In the genomic region with DNA sequence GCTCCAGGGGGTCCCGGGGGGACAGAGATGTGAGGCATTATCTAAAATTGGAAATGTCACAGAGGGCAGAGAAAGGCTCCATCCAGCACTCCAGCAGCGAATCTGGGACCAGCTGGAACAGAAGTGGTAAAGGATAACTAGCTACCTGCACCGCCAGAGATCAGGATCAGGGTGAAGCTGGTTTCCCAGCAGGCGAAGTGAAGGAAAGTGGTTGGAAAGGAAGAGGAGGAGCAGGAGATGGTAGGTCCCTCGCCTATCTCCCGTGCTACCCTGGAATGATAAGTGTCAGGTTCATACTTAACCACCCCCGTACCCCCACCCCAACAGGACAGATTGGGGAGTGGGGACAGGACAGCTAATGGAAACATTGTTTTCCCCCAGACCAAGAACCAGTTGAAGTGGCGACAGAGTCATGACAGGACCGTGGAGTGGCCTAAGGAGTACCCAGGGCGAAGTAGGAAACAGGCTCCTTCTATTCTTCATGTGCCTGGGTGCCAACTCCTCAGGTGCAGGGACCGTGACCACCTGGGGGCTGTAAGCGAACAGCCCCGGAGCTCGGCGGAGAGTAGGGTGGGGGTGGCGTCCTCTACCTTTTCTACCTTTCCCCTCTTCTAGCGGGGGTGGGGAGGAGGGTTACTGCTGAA, we compare ENCODE assay signal across 8 cellular contexts. TPM values are rescaled to one million over a fixed set of nuclear protein-coding genes. Genes with fewer than 3 reads are reported as not detected.
A peak's percentile ranks its signal among the peaks of the same experiment; 100 is the strongest.
DNase-seq lines count a peak whose midpoint lies in the region; ATAC-seq, FAIRE-seq and TF ChIP-seq lines count a peak whose summit lies in the region.

No MANE protein-coding gene starts in this region.

- H3K27me3 ChIP-seq in GM12878 (replicated peaks in 1 of 2; ENCODE audit: control insufficient read depth in 2 of 2, insufficient read depth in 2 of 2, low read length in 1 of 2) (no peaks in the 10 kb centered on the region), right lobe of liver (no peaks in the 10 kb centered on the region)

- no peak for TF ChIP-seq EP300 in GM12878 (IDR thresholded peaks at IDR 0.05; ENCODE audit: borderline replicate concordance in 1 of 2, control insufficient read depth in 1 of 2, low read depth in 2 of 2, low read length in 2 of 2)

- no peak for TF ChIP-seq CTCF in GM12878 (IDR thresholded peaks at IDR 0.05 in 2 of 3, conservative IDR thresholded peaks at IDR 0.05 in 1 of 3; ENCODE audit: control insufficient read depth in 2 of 3, extremely low read depth in 1 of 3, insufficient read depth in 1 of 3, low read depth in 3 of 3, low read length in 3 of 3)
- no peak for TF ChIP-seq CTCF in right lobe of liver (IDR thresholded peaks at IDR 0.05)
- TF ChIP-seq CTCF in type B pancreatic cell (conservative IDR thresholded peaks at IDR 0.05): no peak

- peak overlapping the region; percentile 87 for H3K27ac ChIP-seq in GM12878 (ENCODE audit: control insufficient read depth, insufficient read depth)
- peak overlapping the region; percentile 71 to 86 (median 80) for H3K27ac ChIP-seq in right lobe of liver

- SMC1A ChIA-PET in GM12878 (lab: Charles Lee; ENCODE audit: uncharacterized antibody, unreplicated experiment): interaction anchor here (0.9 to 1.9 kb wide), 5 partner anchors 11 to 208 kb away, joined by 3 to 10 read pairs (median 4); a partner anchor contains a TSS

- FAIRE-seq in GM12878 (lab: Jason Lieb, UNC): no peak

- no peak for DNase-seq in Right ventricle myocardium superior
- no peak for DNase-seq in left ventricle myocardium superior
- no peak for DNase-seq in GM12878 (ENCODE audit: low read depth, low spot score)
- DNase-seq in right lobe of liver: no peak
- no peak for DNase-seq in type B pancreatic cell (ENCODE audit: extremely low spot score, unreplicated experiment)
- no peak for DNase-seq in COR-L47 (lab: John Stamatoyannopoulos, UW)
- no peak for DNase-seq in GDM1 (lab: John Stamatoyannopoulos, UW)
- DNase-seq in islet precursor cell: no peak

- H3K36me3 ChIP-seq in GM12878 (ENCODE audit: control insufficient read depth in 2 of 2, insufficient read depth in 2 of 2, low read length in 1 of 2): peaks cover 7 to 30% of the 10 kb centered on the region in 2 experiments
- H3K36me3 ChIP-seq in right lobe of liver: peaks cover 0 to 27% (median 10%) of the 10 kb centered on the region in 4 donors

- POLR2A ChIA-PET in GM12878 (lab: Charles Lee): interaction anchor here (0.6 to 1.9 kb wide), 4 partner anchors 10 to 546 kb away, joined by 7 to 14 read pairs (median 8); a partner anchor contains a TSS

- H2AFZ ChIP-seq in GM12878 (ENCODE audit: control insufficient read depth, low read depth, low read length): no peak overlapping the region

- H3K9me3 ChIP-seq in GM12878 (replicated peaks; ENCODE audit: control insufficient read depth, insufficient read depth, low read length): no peaks in the 10 kb centered on the region
- H3K9me3 ChIP-seq in right lobe of liver: no peaks in the 10 kb centered on the region

- in situ Hi-C loops in GM12878 (cut with MboI): no loop called here

- TF ChIP-seq RAD21 in GM12878 (IDR thresholded peaks at IDR 0.05; ENCODE audit: insufficient read depth, low read depth, low read length): no peak

- H3K9ac ChIP-seq in GM12878 (ENCODE audit: control insufficient read depth, insufficient read depth, low read length): peak overlapping the region; percentile 69

- RAD21 ChIA-PET in GM12878 (lab: Charles Lee; ENCODE audit: unreplicated experiment): interaction anchor here (0.8 to 2.9 kb wide), 3 partner anchors 11 to 49 kb away, joined by 3 to 21 read pairs (median 10); a partner anchor contains a TSS

- peaks cover 26% of the 10 kb centered on the region for H3K4me1 Mint-ChIP-seq in type B pancreatic cell (ENCODE audit: unreplicated experiment)

- no peaks in the 10 kb centered on the region for H3K9me3 Mint-ChIP-seq in type B pancreatic cell

- H3K36me3 Mint-ChIP-seq in type B pancreatic cell: peaks cover 21% of the 10 kb centered on the region

- ATAC-seq in Right ventricle myocardium superior (ENCODE audit: poor library complexity): peak; percentile 1
- no peak for ATAC-seq in left ventricle myocardium superior
- no peak; the same call in 2 of the 3 replicates for ATAC-seq in GM12878
- ATAC-seq in right lobe of liver: no peak

- peaks cover 23% of the 10 kb centered on the region for H3K79me2 ChIP-seq in GM12878 (ENCODE audit: control insufficient read depth, insufficient read depth, low read length)

- TF ChIP-seq POLR2A in GM12878 (IDR thresholded peaks at IDR 0.05; ENCODE audit: low read depth, low read length) (no peak), right lobe of liver (IDR thresholded peaks at IDR 0.05) (no peak)

- peak overlapping the region; percentile 100 for H3K4me3 Mint-ChIP-seq in type B pancreatic cell

- peak overlapping the region; percentile 98 for H3K27ac Mint-ChIP-seq in type B pancreatic cell

- intact Hi-C loops in Right ventricle myocardium superior (cut with DNase I) (no loop called here), left ventricle myocardium superior (cut with micrococcal nuclease) (no loop called here), GM12878 (cut with micrococcal nuclease; ENCODE audit: unreplicated experiment) (no loop called here), right lobe of liver (cut with DNase I) (no loop called here)

- H3K4me3 ChIP-seq in GM12878: peak overlapping the region; percentile 90
- H3K4me3 ChIP-seq in right lobe of liver: peak overlapping the region; percentile 72 to 93 (median 73)

- H3K4me1 ChIP-seq in GM12878 (ENCODE audit: control insufficient read depth, insufficient read depth, low read length): peaks cover 27% of the 10 kb centered on the region
- peaks cover 0 to 24% (median 7%) of the 10 kb centered on the region in 4 donors for H3K4me1 ChIP-seq in right lobe of liver

- 24% methylated on average over 16 of the region's 17 CpGs for WGBS in GM12878 (ENCODE audit: insufficient coverage, insufficient replicate concordance, low lambda C conversion rate, missing lambda C conversion rate)
- WGBS in right lobe of liver (ENCODE audit: insufficient coverage, low coverage, low lambda C conversion rate, missing lambda C conversion rate): 30% methylated on average over 11 of the region's 17 CpGs

- TSS peak; percentile 58 for BruUV-seq in GM12878 (replicated peaks; lab: Mats Ljungman, UMichigan)

- no peaks in the 10 kb centered on the region for H3K27me3 Mint-ChIP-seq in type B pancreatic cell

- H4K20me1 ChIP-seq in GM12878 (ENCODE audit: control insufficient read depth, insufficient read depth): no peaks in the 10 kb centered on the region

- CTCF ChIA-PET in GM12878 (lab: Yijun Ruan, JAX): interaction anchor here (1.0 to 3.7 kb wide), 7 partner anchors 9 to 206 kb away, joined by 3 to 44 read pairs (median 7); a partner anchor contains a TSS

- peak overlapping the region; percentile 87 for H3K4me2 ChIP-seq in GM12878 (ENCODE audit: control insufficient read depth, insufficient read depth)

RNA-seq across cellular contexts. Expression of a gene that starts 0.7 kb away (rescaled TPM):
- total RNA-seq in Right ventricle myocardium superior (20.3 TPM), left ventricle myocardium superior (23.6 TPM), GM12878 (2014; rRNA removed) (44.7 and 48.4 TPM in 2 replicates), GM12878 (2014; rRNA removed; fragmentation: Illumina TruSeq; extraction: Trizol) (27.7 and 30.1 TPM in 2 replicates), GM12878 (2021) (36.5 and 40.2 TPM in 2 replicates), right lobe of liver (10 to 100 TPM; 10.9 to 21.1 (median 13.1) TPM), type B pancreatic cell (ENCODE audit: low replicate concordance) (42.4 and 48.5 TPM in 2 replicates)
- 25.3 and 32.1 TPM in 2 replicates for total RNA-seq in GM12878 (2013; cell fraction: nucleolus; rRNA removed)
- 47.6 TPM for polyA plus RNA-seq in GM12878 (2011; ENCODE audit: low read depth)
- polyA plus RNA-seq in GM12878 (2011; rRNA removed) (13.4 and 28.8 TPM in 2 replicates), GM12878 (2014; fragmentation: Illumina TruSeq; extraction: Trizol) (31.5 and 45.1 TPM in 2 replicates), GM12878 (2014; fragmentation: Nextera tagmentation; extraction: Ambion mirVana) (10 to 100 TPM; 27.1 to 39.7 TPM), GM12878 (2014; rRNA removed) (57.6 and 62.3 TPM in 2 replicates), GM12878 (2016; fragmentation: Nextera tagmentation; extraction: Ambion mirVana) (10 to 100 TPM; 45.8 to 58.9 TPM)
- 42.8 and 45.3 TPM in 2 replicates for polyA plus RNA-seq in GM12878 (2011; cell fraction: cytosol; rRNA removed)
- polyA plus RNA-seq in GM12878 (2011; cell fraction: nucleus; rRNA removed): 73.8 and 89.0 TPM in 2 replicates
- polyA plus RNA-seq in GM12878 (2012): 45.0 and 48.5 TPM in 2 replicates
- 17.6 and 20.0 TPM in 2 replicates for polyA minus RNA-seq in GM12878 (2011; rRNA and poly(A)+ RNA removed)
- 14.8 and 17.2 TPM in 2 replicates for polyA minus RNA-seq in GM12878 (2011; cell fraction: cytosol; rRNA and poly(A)+ RNA removed)
- 19.0 and 24.4 TPM in 2 replicates for polyA minus RNA-seq in GM12878 (2011; cell fraction: nucleus; rRNA and poly(A)+ RNA removed)

RNA-seq across cellular contexts. Expression of a gene that starts 10.4 kb away (rescaled TPM):
- total RNA-seq in Right ventricle myocardium superior (17.1 TPM), left ventricle myocardium superior (10.7 TPM), GM12878 (2014; rRNA removed) (21.1 and 28.1 TPM in 2 replicates), GM12878 (2014; rRNA removed; fragmentation: Illumina TruSeq; extraction: Trizol) (10.9 and 12.5 TPM in 2 replicates), GM12878 (2021) (19.7 and 20.0 TPM in 2 replicates), right lobe of liver (10 to 100 TPM in 1 of 6 experiments, 1 to 10 TPM in 5; 7.6 to 14.3 (median 9.5) TPM), type B pancreatic cell (ENCODE audit: low replicate concordance) (25.7 and 43.6 TPM in 2 replicates)
- total RNA-seq in GM12878 (2013; cell fraction: nucleolus; rRNA removed): 31.9 and 34.9 TPM in 2 replicates
- 12.5 TPM for polyA plus RNA-seq in GM12878 (2011; ENCODE audit: low read depth)
- polyA plus RNA-seq in GM12878 (2011; rRNA removed) (12.4 and 20.5 TPM in 2 replicates), GM12878 (2014; fragmentation: Illumina TruSeq; extraction: Trizol) (9.8 and 11.3 TPM in 2 replicates), GM12878 (2014; fragmentation: Nextera tagmentation; extraction: Ambion mirVana) (10 to 100 TPM in 1 of 2 experiments, 1 to 10 TPM in 1; 8.9 to 16.3 TPM), GM12878 (2014; rRNA removed) (20.6 and 21.4 TPM in 2 replicates), GM12878 (2016; fragmentation: Nextera tagmentation; extraction: Ambion mirVana) (10 to 100 TPM; 25.2 to 31.5 TPM)
- polyA plus RNA-seq in GM12878 (2011; cell fraction: cytosol; rRNA removed): 17.9 and 25.4 TPM in 2 replicates
- polyA plus RNA-seq in GM12878 (2011; cell fraction: nucleus; rRNA removed): 80.2 and 100 TPM in 2 replicates
- polyA plus RNA-seq in GM12878 (2012): 22.1 and 24.6 TPM in 2 replicates
- polyA minus RNA-seq in GM12878 (2011; rRNA and poly(A)+ RNA removed): 10.1 and 17.2 TPM in 2 replicates
- polyA minus RNA-seq in GM12878 (2011; cell fraction: cytosol; rRNA and poly(A)+ RNA removed): 5.9 and 10.7 TPM in 2 replicates
- polyA minus RNA-seq in GM12878 (2011; cell fraction: nucleus; rRNA and poly(A)+ RNA removed): 18.3 and 23.5 TPM in 2 replicates

RNA-seq across cellular contexts. Expression of a gene that starts 17.3 kb away (rescaled TPM):
- total RNA-seq in Right ventricle myocardium superior (19.0 TPM), left ventricle myocardium superior (22.9 TPM), GM12878 (2014; rRNA removed) (11.2 and 12.2 TPM in 2 replicates), GM12878 (2014; rRNA removed; fragmentation: Illumina TruSeq; extraction: Trizol) (3.2 and 4.0 TPM in 2 replicates), GM12878 (2021) (23.7 and 28.6 TPM in 2 replicates), right lobe of liver (10 to 100 TPM in 1 of 6 experiments, 1 to 10 TPM in 5; 6.9 to 11.1 (median 8.8) TPM), type B pancreatic cell (ENCODE audit: low replicate concordance) (31.6 and 45.7 TPM in 2 replicates)
- total RNA-seq in GM12878 (2013; cell fraction: nucleolus; rRNA removed): 29.8 and 30.0 TPM in 2 replicates
- polyA plus RNA-seq in GM12878 (2011; ENCODE audit: low read depth): 10.6 TPM
- polyA plus RNA-seq in GM12878 (2011; rRNA removed) (10.1 and 14.3 TPM in 2 replicates), GM12878 (2014; fragmentation: Illumina TruSeq; extraction: Trizol) (17.6 and 18.8 TPM in 2 replicates), GM12878 (2014; fragmentation: Nextera tagmentation; extraction: Ambion mirVana) (1 to 10 TPM; 3.2 to 8.3 TPM), GM12878 (2014; rRNA removed) (26.9 and 29.8 TPM in 2 replicates), GM12878 (2016; fragmentation: Nextera tagmentation; extraction: Ambion mirVana) (10 to 100 TPM; 19.4 to 21.9 TPM)
- polyA plus RNA-seq in GM12878 (2011; cell fraction: cytosol; rRNA removed): 23.1 and 27.3 TPM in 2 replicates
- polyA plus RNA-seq in GM12878 (2011; cell fraction: nucleus; rRNA removed): 129 and 139 TPM in 2 replicates
- polyA plus RNA-seq in GM12878 (2012): 15.7 and 16.8 TPM in 2 replicates
- 10.1 and 12.7 TPM in 2 replicates for polyA minus RNA-seq in GM12878 (2011; rRNA and poly(A)+ RNA removed)
- polyA minus RNA-seq in GM12878 (2011; cell fraction: cytosol; rRNA and poly(A)+ RNA removed): 6.1 and 12.3 TPM in 2 replicates
- 25.9 and 34.9 TPM in 2 replicates for polyA minus RNA-seq in GM12878 (2011; cell fraction: nucleus; rRNA and poly(A)+ RNA removed)

RNA-seq across cellular contexts. Expression of a gene that starts 22.3 kb away (rescaled TPM):
- total RNA-seq in Right ventricle myocardium superior (7.0 TPM), left ventricle myocardium superior (7.2 TPM), GM12878 (2014; rRNA removed) (0.06 and 0.11 TPM in 2 replicates), GM12878 (2014; rRNA removed; fragmentation: Illumina TruSeq; extraction: Trizol) (0.04 and 0.05 TPM in 2 replicates), GM12878 (2021) (0.05 and 0.13 TPM in 2 replicates), right lobe of liver (10 to 100 TPM in 1 of 6 experiments, 1 to 10 TPM in 3, under 1 TPM in 2; 0.29 to 11.0 (median 2.1) TPM), type B pancreatic cell (ENCODE audit: low replicate concordance) (0.10 and 2.5 TPM in 2 replicates)
- total RNA-seq in GM12878 (2013; cell fraction: nucleolus; rRNA removed): 0.05 and 0.10 TPM in 2 replicates
- polyA plus RNA-seq in GM12878 (2011; ENCODE audit: low read depth): 0.04 TPM
- polyA plus RNA-seq in GM12878 (2011; rRNA removed) (0.05 and 0.09 TPM in 2 replicates), GM12878 (2014; fragmentation: Illumina TruSeq; extraction: Trizol) (0.01 and 0.02 TPM in 2 replicates), GM12878 (2014; fragmentation: Nextera tagmentation; extraction: Ambion mirVana) (under 1 TPM in 1 of 2 experiments, not detected in 1; 0.07 TPM), GM12878 (2014; rRNA removed) (0.05 and 0.06 TPM in 2 replicates), GM12878 (2016; fragmentation: Nextera tagmentation; extraction: Ambion mirVana) (under 1 TPM in 1 of 2 experiments, not detected in 1; 0.03 TPM)
- polyA plus RNA-seq in GM12878 (2011; cell fraction: cytosol; rRNA removed): 0.03 TPM in 2 replicates
- polyA plus RNA-seq in GM12878 (2011; cell fraction: nucleus; rRNA removed): 0.06 and 0.07 TPM in 2 replicates
- polyA plus RNA-seq in GM12878 (2012): 0.05 and 0.08 TPM in 2 replicates
- 0.15 and 0.29 TPM in 2 replicates for polyA minus RNA-seq in GM12878 (2011; rRNA and poly(A)+ RNA removed)
- polyA minus RNA-seq in GM12878 (2011; cell fraction: cytosol; rRNA and poly(A)+ RNA removed): 0.13 and 0.21 TPM in 2 replicates
- 0.36 and 0.67 TPM in 2 replicates for polyA minus RNA-seq in GM12878 (2011; cell fraction: nucleus; rRNA and poly(A)+ RNA removed)

RNA-seq across cellular contexts. Expression of a gene that starts 22.8 kb away (rescaled TPM):
- total RNA-seq in Right ventricle myocardium superior (81.0 TPM), left ventricle myocardium superior (78.0 TPM), GM12878 (2014; rRNA removed) (95.9 and 99.3 TPM in 2 replicates), GM12878 (2014; rRNA removed; fragmentation: Illumina TruSeq; extraction: Trizol) (181 TPM in 2 replicates), GM12878 (2021) (97.2 and 97.3 TPM in 2 replicates), right lobe of liver (10 to 100 TPM; 24.6 to 37.7 (median 35.3) TPM), type B pancreatic cell (ENCODE audit: low replicate concordance) (90.3 and 103 TPM in 2 replicates)
- total RNA-seq in GM12878 (2013; cell fraction: nucleolus; rRNA removed): 21.3 and 28.2 TPM in 2 replicates
- 179 TPM for polyA plus RNA-seq in GM12878 (2011; ENCODE audit: low read depth)
- polyA plus RNA-seq in GM12878 (2011; rRNA removed) (182 and 198 TPM in 2 replicates), GM12878 (2014; fragmentation: Illumina TruSeq; extraction: Trizol) (211 and 235 TPM in 2 replicates), GM12878 (2014; fragmentation: Nextera tagmentation; extraction: Ambion mirVana) (100 to 1,000 TPM; 225 to 239 TPM), GM12878 (2014; rRNA removed) (121 and 124 TPM in 2 replicates), GM12878 (2016; fragmentation: Nextera tagmentation; extraction: Ambion mirVana) (100 to 1,000 TPM; 111 to 115 TPM)
- polyA plus RNA-seq in GM12878 (2011; cell fraction: cytosol; rRNA removed): 122 and 191 TPM in 2 replicates
- 64.8 and 73.7 TPM in 2 replicates for polyA plus RNA-seq in GM12878 (2011; cell fraction: nucleus; rRNA removed)
- 133 and 174 TPM in 2 replicates for polyA plus RNA-seq in GM12878 (2012)
- polyA minus RNA-seq in GM12878 (2011; rRNA and poly(A)+ RNA removed): 94.8 and 120 TPM in 2 replicates
- 31.3 and 33.0 TPM in 2 replicates for polyA minus RNA-seq in GM12878 (2011; cell fraction: cytosol; rRNA and poly(A)+ RNA removed)
- polyA minus RNA-seq in GM12878 (2011; cell fraction: nucleus; rRNA and poly(A)+ RNA removed): 21.2 and 29.2 TPM in 2 replicates
